Comparison of ENCODE assay signal across 18 cellular contexts in genomic region chr11:73565804-73566203, GRCh38.
"Had no signal": no experiment of that assay in that cellular context is flagged by ENCODE, and none has a peak within 500 bp of the region (broad histone marks: within the 10 kb centered on the region; RNA-seq: fewer than 3 reads in every experiment).

No MANE protein-coding gene starts in this region.

- ATAC-seq: gastrocnemius medialis; left lung; naive thymus-derived CD8-positive, alpha-beta T cell had no signal

- H3K27me3 ChIP-seq: cardiac muscle cell, dorsolateral prefrontal cortex, gastrocnemius medialis, left lung, neutrophil, sigmoid colon, spleen, suprapubic skin had no signal

- H3K4me3 Mint-ChIP-seq: activated naive CD4-positive, alpha-beta T cell treated with anti-CD3 and anti-CD28 coated beads for 36 hours; endodermal cell; naive thymus-derived CD8-positive, alpha-beta T cell; stimulated activated naive CD8-positive, alpha-beta T cell treated with anti-CD3 and anti-CD28 coated beads, Interleukin-15, Interleukin-2, amounts not matched to agents 100 ng/mL and 50 ng/mL, for 24 hours had no signal

- H3K9me3 ChIP-seq: gastrocnemius medialis, left lung, neutrophil, sigmoid colon, spleen, suprapubic skin had no signal

- H3K27me3 Mint-ChIP-seq: naive thymus-derived CD8-positive, alpha-beta T cell; stimulated activated naive CD8-positive, alpha-beta T cell treated with anti-CD3 and anti-CD28 coated beads, Interleukin-15, Interleukin-2, amounts not matched to agents 100 ng/mL and 50 ng/mL, for 24 hours had no signal

- H3K4me1 ChIP-seq: left lung, parathyroid adenoma, suprapubic skin had no signal

- H3K27ac ChIP-seq: dorsolateral prefrontal cortex, left lung, parathyroid adenoma, sigmoid colon, spleen, suprapubic skin had no signal

- H3K4me3 ChIP-seq: cardiac muscle cell, dorsolateral prefrontal cortex, gastrocnemius medialis, left lung, sigmoid colon, spleen, suprapubic skin had no signal

- H3K27ac Mint-ChIP-seq: activated naive CD4-positive, alpha-beta T cell treated with anti-CD3 and anti-CD28 coated beads for 36 hours; activated T-helper 2 cell treated with anti-CD3 and anti-CD28 coated beads, Interferon-gamma antibody, Interleukin-2, Interleukin-4, amounts not matched to agents 10 μg/mL and 5 μg/mL and 100 μg/mL, durations not matched to agents 14 hours and 24 hours and 36 hours; endodermal cell; naive thymus-derived CD8-positive, alpha-beta T cell; stimulated activated naive CD8-positive, alpha-beta T cell treated with anti-CD3 and anti-CD28 coated beads, Interleukin-15, Interleukin-2, amounts not matched to agents 100 ng/mL and 50 ng/mL, for 24 hours had no signal

- DNase-seq: activated CD4-positive, alpha-beta T cell treated with anti-CD3 and anti-CD28 coated beads for 1 hour; activated CD4-positive, alpha-beta T cell treated with anti-CD3 and anti-CD28 coated beads, Interleukin-2, amount 50 U/mL, for 48 hours; activated naive CD4-positive, alpha-beta T cell treated with anti-CD3 and anti-CD28 coated beads for 36 hours; activated T-cell treated with anti-CD3 and anti-CD28 coated beads, Interleukin-2, amount 50 U/mL, for 1 hour; dorsolateral prefrontal cortex; endodermal cell; gastrocnemius medialis; left lung; naive thymus-derived CD8-positive, alpha-beta T cell; sigmoid colon; spleen; trophoblast cell had no signal

- H3K9me3 Mint-ChIP-seq: activated naive CD4-positive, alpha-beta T cell treated with anti-CD3 and anti-CD28 coated beads for 36 hours; activated T-helper 2 cell treated with anti-CD3 and anti-CD28 coated beads, Interferon-gamma antibody, Interleukin-2, Interleukin-4, amounts not matched to agents 10 μg/mL and 5 μg/mL and 100 μg/mL, durations not matched to agents 14 hours and 24 hours and 36 hours; naive thymus-derived CD8-positive, alpha-beta T cell; stimulated activated naive CD8-positive, alpha-beta T cell treated with anti-CD3 and anti-CD28 coated beads, Interleukin-15, Interleukin-2, amounts not matched to agents 100 ng/mL and 50 ng/mL, for 24 hours had no signal

- H3K36me3 ChIP-seq: cardiac muscle cell, gastrocnemius medialis, left lung, sigmoid colon, suprapubic skin had no signal
